In genomic region chr2:43086451-43087221, GRCh38 we compare ENCODE assay signal across 8 cellular contexts.
DNase-seq lines count a peak whose midpoint lies in the region; ATAC-seq and TF ChIP-seq lines count a peak whose summit lies in the region.

No MANE protein-coding gene starts in this region.

- H3K27ac ChIP-seq in colonic mucosa (peak overlapping the region; percentile 73), temporal lobe (ENCODE audit: low read depth, low read length) (peak overlapping the region; percentile 10)

- H3K4me1 ChIP-seq in colonic mucosa = no peaks in the 10 kb centered on the region

- TF ChIP-seq CTCF in colonic mucosa (IDR thresholded peaks at IDR 0.05) = no peak

- H3K27me3 ChIP-seq in colonic mucosa = no peaks in the 10 kb centered on the region

- DNase-seq in HPDE6-E6E7 (ENCODE audit: extremely low spot score) (peak; percentile 92), colonic mucosa (no peak), left lobe of liver (ENCODE audit: low spot score) (no peak), DMS 273 treated with DMSO at 0.1 percent for 48 hours (lab: John Stamatoyannopoulos, UW) (no peak), DMS53 (lab: John Stamatoyannopoulos, UW) (no peak)

- no peaks in the 10 kb centered on the region for H3K9me3 ChIP-seq in colonic mucosa

- peak; percentile 64 for ATAC-seq in left lobe of liver
- ATAC-seq in HG03108 (IDR thresholded peaks at IDR 0.05; ENCODE audit: unreplicated experiment) = no peak
- no peak for ATAC-seq in HG02571 (IDR thresholded peaks at IDR 0.05; ENCODE audit: unreplicated experiment)

- no peaks in the 10 kb centered on the region for H3K36me3 ChIP-seq in colonic mucosa

- H3K4me3 ChIP-seq in colonic mucosa = no peak overlapping the region

- intact Hi-C loops in colonic mucosa (cut with DNase I) = no loop called here

- peak overlapping the region; percentile 22 to 28 for H3K9ac ChIP-seq in colonic mucosa (ENCODE audit: low read depth in 2 of 2, low read length in 2 of 2)
